In the genomic region with DNA sequence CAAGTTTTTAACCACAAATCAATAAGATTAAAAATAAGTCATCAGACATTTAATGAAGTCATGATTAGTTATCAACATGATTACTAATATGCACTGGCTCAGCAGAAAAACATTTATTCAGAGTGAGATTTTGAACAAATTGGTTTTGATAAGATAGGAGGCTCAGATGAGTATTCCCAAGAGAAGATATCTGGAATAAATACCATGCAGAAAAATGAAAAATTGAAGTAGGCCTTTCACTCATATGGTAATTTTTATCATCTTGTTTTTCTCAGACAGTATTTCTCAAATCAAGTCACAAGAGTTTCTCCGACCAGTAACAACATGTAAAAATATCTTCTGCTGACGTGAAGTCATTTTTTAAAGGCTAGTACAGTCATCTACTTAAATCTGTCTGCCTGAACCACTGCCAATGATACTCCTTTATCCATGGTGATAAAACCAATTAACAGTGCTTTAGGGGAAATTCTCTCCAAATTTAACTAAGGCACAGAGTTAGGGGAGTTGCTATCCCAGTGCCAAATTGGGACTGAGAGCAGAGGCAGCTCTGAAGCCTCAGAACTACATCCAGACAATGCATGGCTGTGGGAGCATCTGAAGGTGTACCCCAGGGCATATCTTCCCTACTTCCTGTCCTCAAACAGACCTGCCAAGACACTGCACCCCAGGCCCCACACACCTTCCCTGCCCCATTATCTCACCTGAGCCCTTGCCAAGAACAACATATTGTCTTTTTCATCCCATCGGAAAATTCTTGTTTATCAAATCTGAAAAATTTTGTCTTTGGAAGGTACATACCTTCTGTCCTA, we compare ENCODE assay signal across 1 cellular context.
TF ChIP-seq lines count a peak whose summit lies in the region.

No MANE protein-coding gene starts in this region.

TF ChIP-seq in IMR-90, 13 proteins besides CTCF, POLR2A, EP300 and RAD21:
- no peak for TF ChIP-seq ELK1 (IDR thresholded peaks at IDR 0.05; ENCODE audit: borderline replicate concordance, low read depth, low read length)
- TF ChIP-seq MAZ (IDR thresholded peaks at IDR 0.05; ENCODE audit: borderline replicate concordance, low read depth, low read length): no peak
- TF ChIP-seq BHLHE40 (IDR thresholded peaks at IDR 0.05; ENCODE audit: low read depth, low read length): no peak
- no peak for TF ChIP-seq RCOR1 (IDR thresholded peaks at IDR 0.05; ENCODE audit: insufficient replicate concordance, low read length)
- TF ChIP-seq NFE2L2 (IDR thresholded peaks at IDR 0.05; ENCODE audit: low read depth, low read length): no peak
- TF ChIP-seq CHD1 (IDR thresholded peaks at IDR 0.05; ENCODE audit: low read depth, low read length): no peak
- no peak for TF ChIP-seq MAFK (IDR thresholded peaks at IDR 0.05; ENCODE audit: low read depth, low read length)
